8 cellular contexts compared by ENCODE assay signal in genomic region chr2:38095996-38096861, GRCh38. TPM values are rescaled to one million over a fixed set of nuclear protein-coding genes. Genes with fewer than 3 reads are reported as not detected.
DNase-seq lines count a peak whose midpoint lies in the region; ATAC-seq lines count a peak whose summit lies in the region.

No MANE protein-coding gene starts in this region.

- H3K4me2 ChIP-seq in trophoblast cell (ENCODE audit: low read length) = peak overlapping the region; percentile 11

- no peak overlapping the region for H3K4ac ChIP-seq in trophoblast cell (ENCODE audit: low read depth, low read length)

- no peaks in the 10 kb centered on the region for H3K79me2 ChIP-seq in trophoblast cell (ENCODE audit: control insufficient read depth, insufficient read depth, low read length, poor library complexity)

- peaks cover 68% of the 10 kb centered on the region for H3K27me3 ChIP-seq in HUES48 (ENCODE audit: control insufficient read depth, insufficient read depth, low read length)
- H3K27me3 ChIP-seq in trophoblast cell (ENCODE audit: insufficient read depth, low read length) = no peaks in the 10 kb centered on the region

- no peak overlapping the region for H4K12ac ChIP-seq in trophoblast cell (ENCODE audit: low read depth, low read length)

- peak; percentile 67 for ATAC-seq in GM18909 (IDR thresholded peaks at IDR 0.05; ENCODE audit: poor library complexity, unreplicated experiment)

- H2AFZ ChIP-seq in trophoblast cell (ENCODE audit: insufficient read depth, low read length, poor library complexity) = no peak overlapping the region

- peak overlapping the region; percentile 57 for H4K91ac ChIP-seq in trophoblast cell (ENCODE audit: low read depth, low read length)

- H2BK120ac ChIP-seq in trophoblast cell (ENCODE audit: insufficient read depth, low read length, poor library complexity) = peak overlapping the region; percentile 55

- H3K4me1 ChIP-seq in HUES48 (ENCODE audit: control insufficient read depth, insufficient read depth, low read length) (peaks cover 80% of the 10 kb centered on the region), trophoblast cell (ENCODE audit: control insufficient read depth in 1 of 2, insufficient read depth in 2 of 2, low read length in 2 of 2) (peaks cover 25 to 26% of the 10 kb centered on the region in 2 experiments)

- peak; percentile 51 to 98 for DNase-seq in T47D (ENCODE audit: low read depth in 1 of 2, low spot score in 1 of 2)
- peak; percentile 82 to 96 for DNase-seq in trophoblast cell
- DNase-seq in NCI-H2081 treated with DMSO at 0.1 percent for 48 hours (lab: John Stamatoyannopoulos, UW) = no peak
- no peak for DNase-seq in stimulated activated CD8-positive, alpha-beta memory T cell treated with anti-CD3 and anti-CD28 coated beads, Interleukin-4, amount 100 ng/mL, for 48 hours
- no peak for DNase-seq in NCI-H187 (lab: John Stamatoyannopoulos, UW)
- no peak for DNase-seq in NCI-H1930 (lab: John Stamatoyannopoulos, UW)

- no CpG with 5 or more reads among the region's 19 CpGs for WGBS in trophoblast cell (ENCODE audit: extremely low coverage, insufficient coverage, insufficient read length)

- H3K18ac ChIP-seq in trophoblast cell (ENCODE audit: low read length) = peak overlapping the region; percentile 39

- no peak overlapping the region for H3K23ac ChIP-seq in trophoblast cell (ENCODE audit: low read length)

- H3K4me3 ChIP-seq in HUES48 (ENCODE audit: low read depth, low read length) = no peak overlapping the region
- no peak overlapping the region for H3K4me3 ChIP-seq in trophoblast cell (ENCODE audit: low read depth, low read length)

- no peaks in the 10 kb centered on the region for H3K9me3 ChIP-seq in HUES48 (ENCODE audit: control insufficient read depth, insufficient read depth, low read length)
- peaks cover 2% of the 10 kb centered on the region for H3K9me3 ChIP-seq in trophoblast cell (ENCODE audit: insufficient read depth, low read depth, low read length)

- H3K27ac ChIP-seq in HUES48 (ENCODE audit: low read depth, low read length) (peak overlapping the region; percentile 81), trophoblast cell (ENCODE audit: low read depth, low read length) (peak overlapping the region; percentile 45)

- peak overlapping the region; percentile 7 for H2BK5ac ChIP-seq in trophoblast cell (ENCODE audit: low read depth, low read length, poor library complexity)

- H4K8ac ChIP-seq in trophoblast cell (ENCODE audit: low read depth, low read length) = peak overlapping the region; percentile 8

- H3K36me3 ChIP-seq in HUES48 (ENCODE audit: control insufficient read depth, insufficient read depth, low read length) (no peaks in the 10 kb centered on the region), trophoblast cell (ENCODE audit: control insufficient read depth in 1 of 2, insufficient read depth in 2 of 2, low read length in 2 of 2) (no peaks in the 10 kb centered on the region)

- in situ Hi-C loops in T47D (cut with HindIII; ENCODE audit: low pct_unique_long_range_greater_than_20kb, low sequenced_read_pairs) = no loop called here

- peak overlapping the region; percentile 67 for H2BK12ac ChIP-seq in trophoblast cell (ENCODE audit: low read length)

- H2AK5ac ChIP-seq in trophoblast cell (ENCODE audit: low read length) = peak overlapping the region; percentile 52

- no peak overlapping the region for H3K14ac ChIP-seq in trophoblast cell (ENCODE audit: low read length)

- H3K79me1 ChIP-seq in trophoblast cell (ENCODE audit: low read length) = peaks cover 4% of the 10 kb centered on the region

- H3K9ac ChIP-seq in HUES48 (ENCODE audit: low read depth, low read length) = no peak overlapping the region
- H3K9ac ChIP-seq in trophoblast cell (ENCODE audit: low read length) = no peak overlapping the region

RNA-seq across cellular contexts. Expression of gene CYP1B1, which starts 20.3 kb away (rescaled TPM):
- polyA plus RNA-seq in trophoblast cell (2013) = 2.0 and 2.1 TPM in 2 replicates

Comparison
In these comparisons a context has a peak if more than half of its experiments do, and no peak if none do; other contexts are left out.
1. DNase-seq: peak in T47D (2 of 2) and trophoblast cell (2 of 2); none in NCI-H2081 treated with DMSO at 0.1 percent for 48 hours (single experiment), stimulated activated CD8-positive, alpha-beta memory T cell treated with anti-CD3 and anti-CD28 coated beads, Interleukin-4, amount 100 ng/mL, for 48 hours (single experiment), NCI-H187 (0 of 2) and NCI-H1930 (0 of 2).